In genomic region chr7:73429218-73429617, GRCh38 we compare ENCODE assay signal across 13 cellular contexts. TPM values are rescaled to one million over a fixed set of nuclear protein-coding genes. Genes with fewer than 3 reads are reported as not detected.
DNase-seq lines count a peak whose midpoint lies in the region; TF ChIP-seq lines count a peak whose summit lies in the region.
"Had no signal": no experiment of that assay in that cellular context is flagged by ENCODE, and none has a peak within 500 bp of the region (broad histone marks: within the 10 kb centered on the region; RNA-seq: fewer than 3 reads in every experiment).

No MANE protein-coding gene starts in this region.

- CTCF ChIA-PET in GM10248 (lab: Yijun Ruan, JAX), result no interaction called here
- CTCF ChIA-PET in OCI-LY7 (lab: Charles Lee; ENCODE audit: unreplicated experiment), result no interaction called here

- H3K27me3 ChIP-seq in iPS-18a (ENCODE audit: control insufficient read depth, insufficient read depth, low read length), result peaks cover 4% of the 10 kb centered on the region

- H3K9me3 ChIP-seq in iPS-18a (ENCODE audit: control insufficient read depth, low read depth, low read length) (no peaks in the 10 kb centered on the region), OCI-LY7 (ENCODE audit: low read length) (no peaks in the 10 kb centered on the region)
- H3K9me3 ChIP-seq: sigmoid colon had no signal

- no peak overlapping the region for H2AFZ ChIP-seq in OCI-LY7 (ENCODE audit: low read length)

- POLR2A ChIA-PET in GM10248 (lab: Yijun Ruan, JAX), result no interaction called here
- POLR2A ChIA-PET in OCI-LY7 (lab: Charles Lee), result no interaction called here

- no peaks in the 10 kb centered on the region for H4K20me1 ChIP-seq in OCI-LY7 (ENCODE audit: insufficient read depth, low read length)

- H3K79me2 ChIP-seq in OCI-LY7 (ENCODE audit: insufficient read depth, low read depth, low read length), result no peaks in the 10 kb centered on the region

- TF ChIP-seq CTCF in GM10248 (IDR thresholded peaks at IDR 0.05; ENCODE audit: control extremely low read depth, extremely low read depth, low read depth, missing control alignments), result no peak
- no peak for TF ChIP-seq CTCF in OCI-LY7 (conservative IDR thresholded peaks at IDR 0.05; ENCODE audit: low read length)

- H3K4me2 ChIP-seq in OCI-LY7 (ENCODE audit: low read length), result no peak overlapping the region

- H3K36me3 ChIP-seq in iPS-18a (ENCODE audit: control insufficient read depth, low read depth, low read length) (no peaks in the 10 kb centered on the region), OCI-LY7 (ENCODE audit: insufficient read depth, low read length) (no peaks in the 10 kb centered on the region)
- H3K36me3 ChIP-seq: sigmoid colon, tibial nerve had no signal

- H3K9ac ChIP-seq in iPS-18a (ENCODE audit: low read length), result peak overlapping the region; percentile 7

- H3K4me1 ChIP-seq in iPS-18a (ENCODE audit: control insufficient read depth, low read depth, low read length) (peaks cover 6% of the 10 kb centered on the region), OCI-LY7 (ENCODE audit: insufficient read depth, low read length, poor library complexity, severe bottlenecking) (no peaks in the 10 kb centered on the region)

- BruUV-seq in OCI-LY7 (replicated peaks; lab: Mats Ljungman, UMichigan), result no TSS peak

- H3K9me2 ChIP-seq in OCI-LY7 (ENCODE audit: insufficient read depth, low read length), result no peaks in the 10 kb centered on the region

- intact Hi-C loops in OCI-LY7 (cut with micrococcal nuclease; ENCODE audit: unreplicated experiment), result no loop called here

- H3K27ac ChIP-seq in iPS-18a (ENCODE audit: low read length) (no peak overlapping the region), OCI-LY7 (ENCODE audit: low read depth, low read length, poor library complexity, severe bottlenecking) (no peak overlapping the region)
- H3K27ac ChIP-seq: sigmoid colon, tibial nerve had no signal

- peak; percentile 97 for DNase-seq in DMS 273 (lab: John Stamatoyannopoulos, UW; ENCODE audit: unreplicated experiment)
- DNase-seq in NCI-H1417 (lab: John Stamatoyannopoulos, UW), result peak; percentile 75 to 90 (median 80)
- peak; percentile 69 for DNase-seq in NCI-H748 treated with DMSO at 0.1 percent for 48 hours (lab: John Stamatoyannopoulos, UW)
- DNase-seq in HUDEP-2 (lab: John Stamatoyannopoulos, UW; ENCODE audit: unreplicated experiment in 76 of 76), result no peak
- DNase-seq in OCI-M2 (lab: John Stamatoyannopoulos, UW; ENCODE audit: unreplicated experiment), result no peak
- no peak for DNase-seq in GM10248 (ENCODE audit: extremely low spot score)
- DNase-seq in OCI-LY7 (ENCODE audit: low spot score), result no peak
- DNase-seq: activated naive CD8-positive, alpha-beta T cell treated with anti-CD3 and anti-CD28 coated beads for 36 hours; AML-193; sigmoid colon had no signal

- peak overlapping the region; percentile 40 for H3K4me3 ChIP-seq in iPS-18a (ENCODE audit: low read length)
- H3K4me3 ChIP-seq in OCI-LY7 (ENCODE audit: low read depth, low read length, poor library complexity, severe bottlenecking), result no peak overlapping the region
- H3K4me3 ChIP-seq: sigmoid colon, tibial nerve had no signal

RNA-seq across cellular contexts. Expression of gene FZD9, which starts 4.4 kb away (rescaled TPM):
- total RNA-seq in OCI-LY7 (2014; rRNA removed; shearing (Covaris generic)), result not detected in 2 replicates
- total RNA-seq in OCI-LY7 (2022), result not detected in 2 replicates
- total RNA-seq: T-helper 2 cell treated with Interferon-gamma antibody and Interleukin-4, amounts not matched to agents 100 ng/mL and 5 ng/mL, for 36 hours had no signal

Comparison
In these comparisons a context has a peak if more than half of its experiments do, and no peak if none do; other contexts are left out.
1. DNase-seq: peak in DMS 273 (single experiment), NCI-H1417 (3 of 3) and NCI-H748 treated with DMSO at 0.1 percent for 48 hours (single experiment); none in HUDEP-2 (0 of 76), OCI-M2 (single experiment), GM10248 (single experiment) and OCI-LY7 (single experiment).